ENCODE assay signal across 7 cellular contexts in the genomic region with DNA sequence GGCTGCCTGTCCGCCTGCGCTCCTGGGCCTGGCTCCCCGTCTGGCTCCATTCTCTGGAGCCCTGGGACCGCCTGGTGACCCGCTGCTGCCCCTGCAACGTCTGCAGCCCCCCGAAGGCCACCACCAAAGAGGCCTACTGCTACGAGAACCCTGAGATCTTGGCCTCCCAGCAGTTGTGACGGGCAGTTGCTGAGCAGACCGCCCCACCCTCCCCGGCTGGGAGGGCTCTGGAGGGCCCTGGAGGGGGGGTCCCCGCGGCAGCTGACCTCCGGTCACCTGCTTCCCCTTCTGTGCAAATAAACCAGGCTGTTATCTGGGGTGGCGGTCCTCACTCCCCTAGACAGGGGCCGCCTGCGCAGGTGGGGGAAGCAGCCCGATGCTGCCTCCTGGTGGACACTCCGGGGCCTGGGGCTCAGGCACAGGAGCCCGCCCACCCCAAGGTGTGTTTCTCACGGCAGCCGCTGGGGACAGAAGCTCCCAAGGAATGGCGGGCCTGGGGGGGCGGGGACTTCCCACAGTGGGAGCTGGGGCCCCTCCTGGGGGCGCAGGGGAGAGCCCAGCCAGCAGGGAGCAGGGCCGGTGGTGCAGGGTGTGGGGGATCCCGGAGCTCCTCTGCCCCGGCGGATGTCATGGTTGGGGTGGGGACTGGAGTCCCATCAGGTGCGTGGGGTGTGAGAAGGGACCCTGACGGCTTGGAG. TPM values are rescaled to one million over a fixed set of nuclear protein-coding genes. Genes with fewer than 3 reads are reported as not detected.
DNase-seq lines count a peak whose midpoint lies in the region; ATAC-seq, FAIRE-seq and TF ChIP-seq lines count a peak whose summit lies in the region.

No MANE protein-coding gene starts in this region.

- H3K27me3 ChIP-seq in upper lobe of right lung: peaks cover 27% of the 10 kb centered on the region

- intact Hi-C loops in Right ventricle myocardium superior (cut with DNase I): no loop called here
- intact Hi-C loops in upper lobe of right lung (cut with DNase I): no loop called here

- H3K36me3 ChIP-seq in upper lobe of right lung: no peaks in the 10 kb centered on the region

- peak overlapping the region; percentile 46 for H3K4me3 Mint-ChIP-seq in progenitor cell of endocrine pancreas (ENCODE audit: low read depth)

- H3K4me1 ChIP-seq in upper lobe of right lung: peaks cover 24% of the 10 kb centered on the region

- H3K4me3 ChIP-seq in upper lobe of right lung: no peak overlapping the region

- peaks cover 0 to 4% of the 10 kb centered on the region in 2 donors for H3K36me3 Mint-ChIP-seq in activated naive CD4-positive, alpha-beta T cell treated with anti-CD3 and anti-CD28 coated beads, Interleukin-2, amount 50 U/mL, for 72 hours
- no peaks in the 10 kb centered on the region for H3K36me3 Mint-ChIP-seq in progenitor cell of endocrine pancreas (ENCODE audit: insufficient read depth)

- DNase-seq in GM18507 (ENCODE audit: extremely low spot score, insufficient read length, low read depth) (peak; percentile 92), NCI-H1092 treated with DMSO at 0.1 percent for 48 hours (lab: John Stamatoyannopoulos, UW) (peak; percentile 80), SKM-1 treated with dmso at 0.1 percent for 144 hours (lab: John Stamatoyannopoulos, UW; ENCODE audit: unreplicated experiment) (peak; percentile 77), Right ventricle myocardium superior (peak; percentile 92), progenitor cell of endocrine pancreas (ENCODE audit: low spot score, unreplicated experiment) (peak; percentile 95), upper lobe of right lung (peak; percentile 94)
- DNase-seq in activated naive CD4-positive, alpha-beta T cell treated with anti-CD3 and anti-CD28 coated beads, Interleukin-2, amount 50 U/mL, for 72 hours (ENCODE audit: low spot score in 2 of 2): peak; percentile 86 to 96

- H3K9me3 ChIP-seq in upper lobe of right lung: no peaks in the 10 kb centered on the region

- peak; percentile 26 to 39 for ATAC-seq in activated naive CD4-positive, alpha-beta T cell treated with anti-CD3 and anti-CD28 coated beads, Interleukin-2, amount 50 U/mL, for 72 hours
- ATAC-seq in Right ventricle myocardium superior (ENCODE audit: poor library complexity) (peak; percentile 52), upper lobe of right lung (peak; percentile 65)

- H3K27ac Mint-ChIP-seq in activated naive CD4-positive, alpha-beta T cell treated with anti-CD3 and anti-CD28 coated beads, Interleukin-2, amount 50 U/mL, for 72 hours: no peak overlapping the region
- H3K27ac Mint-ChIP-seq in progenitor cell of endocrine pancreas: peak overlapping the region; percentile 79

- no peak overlapping the region for H3K27ac ChIP-seq in upper lobe of right lung

- H3K27me3 Mint-ChIP-seq in progenitor cell of endocrine pancreas: no peaks in the 10 kb centered on the region

- TF ChIP-seq CTCF in progenitor cell of endocrine pancreas (IDR thresholded peaks at IDR 0.05; ENCODE audit: unreplicated experiment) (peak; percentile 99), upper lobe of right lung (IDR thresholded peaks at IDR 0.05) (peak; percentile 96)

- no peaks in the 10 kb centered on the region for H3K9me3 Mint-ChIP-seq in activated naive CD4-positive, alpha-beta T cell treated with anti-CD3 and anti-CD28 coated beads, Interleukin-2, amount 50 U/mL, for 72 hours
- no peaks in the 10 kb centered on the region for H3K9me3 Mint-ChIP-seq in progenitor cell of endocrine pancreas (ENCODE audit: low read depth)

- FAIRE-seq in GM18507 (lab: Jason Lieb, UNC): peak; percentile 93

- H3K4me1 Mint-ChIP-seq in progenitor cell of endocrine pancreas (ENCODE audit: low read depth): peaks cover 17% of the 10 kb centered on the region

RNA-seq across cellular contexts. Expression of gene TUBB4B, which starts 4.7 kb away (rescaled TPM):
- total RNA-seq in activated naive CD4-positive, alpha-beta T cell treated with anti-CD3 and anti-CD28 coated beads, Interleukin-2, amount 50 U/mL, for 72 hours: 100 to 1,000 TPM; 277 to 307 TPM
- total RNA-seq in Right ventricle myocardium superior (515 TPM), progenitor cell of endocrine pancreas (233 and 245 TPM in 2 replicates), upper lobe of right lung (191 TPM)

RNA-seq across cellular contexts. Expression of gene SLC34A3, which starts 5.7 kb away (rescaled TPM):
- under 1 TPM in 1 of 2 donors, not detected in 1; 0.12 TPM for total RNA-seq in activated naive CD4-positive, alpha-beta T cell treated with anti-CD3 and anti-CD28 coated beads, Interleukin-2, amount 50 U/mL, for 72 hours
- not detected for total RNA-seq in Right ventricle myocardium superior
- total RNA-seq in progenitor cell of endocrine pancreas: 0.26 and 0.27 TPM in 2 replicates
- 0.23 TPM for total RNA-seq in upper lobe of right lung

RNA-seq across cellular contexts. Expression of gene RNF224, which starts 9.1 kb away (rescaled TPM):
- total RNA-seq in activated naive CD4-positive, alpha-beta T cell treated with anti-CD3 and anti-CD28 coated beads, Interleukin-2, amount 50 U/mL, for 72 hours: not detected
- total RNA-seq in Right ventricle myocardium superior (not detected), progenitor cell of endocrine pancreas (0.27 and 0.53 TPM in 2 replicates), upper lobe of right lung (0.35 TPM)

RNA-seq across cellular contexts. Expression of gene CYSRT1, which starts 11.4 kb away (rescaled TPM):
- under 1 TPM; 0.34 to 0.64 TPM for total RNA-seq in activated naive CD4-positive, alpha-beta T cell treated with anti-CD3 and anti-CD28 coated beads, Interleukin-2, amount 50 U/mL, for 72 hours
- total RNA-seq in Right ventricle myocardium superior: not detected
- 1.2 and 2.7 TPM in 2 replicates for total RNA-seq in progenitor cell of endocrine pancreas
- total RNA-seq in upper lobe of right lung: 0.41 TPM

RNA-seq across cellular contexts. Expression of gene RNF208, which starts 14.3 kb away (rescaled TPM):
- total RNA-seq in activated naive CD4-positive, alpha-beta T cell treated with anti-CD3 and anti-CD28 coated beads, Interleukin-2, amount 50 U/mL, for 72 hours: 1 to 10 TPM; 3.1 to 9.4 TPM
- total RNA-seq in Right ventricle myocardium superior (24.8 TPM), progenitor cell of endocrine pancreas (24.0 and 25.7 TPM in 2 replicates), upper lobe of right lung (6.7 TPM)
